Comparison of ENCODE assay signal across 8 cellular contexts in the genomic region with DNA sequence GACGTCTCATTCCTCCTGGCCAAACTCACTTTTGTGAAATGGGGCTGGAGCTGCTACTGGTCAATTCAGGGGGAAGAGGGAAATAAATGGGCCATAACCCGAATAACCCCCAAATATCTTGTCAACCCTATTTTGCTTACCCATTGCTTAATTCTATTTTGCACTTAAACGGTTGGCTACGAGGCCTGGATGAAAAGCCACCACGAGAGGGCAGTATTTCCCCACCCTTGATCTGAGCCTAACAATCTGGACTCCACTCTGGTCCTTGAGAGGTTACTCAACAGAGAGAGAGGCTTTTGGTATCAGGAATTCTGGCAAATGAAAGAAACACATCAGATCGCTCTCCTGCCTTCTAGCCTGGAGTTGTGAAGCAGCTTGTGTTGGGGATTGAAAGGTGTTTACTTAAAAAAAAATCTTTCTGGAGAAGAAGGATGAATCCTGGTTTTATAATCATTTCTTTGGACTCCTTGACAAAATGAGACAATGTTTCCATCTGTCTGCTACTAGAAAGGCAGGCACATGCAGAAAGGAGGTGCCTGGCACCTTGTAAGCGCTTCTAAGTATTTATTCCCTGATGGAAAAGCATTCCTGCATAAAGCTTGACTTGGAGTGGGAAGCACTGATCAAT.
DNase-seq lines count a peak whose midpoint lies in the region; ATAC-seq lines count a peak whose summit lies in the region.

No MANE protein-coding gene starts in this region.

- no peaks in the 10 kb centered on the region for H3K9me3 Mint-ChIP-seq in central memory CD8-positive, alpha-beta T cell

- no peak overlapping the region for H3K4me3 Mint-ChIP-seq in central memory CD8-positive, alpha-beta T cell

- peaks cover 59% of the 10 kb centered on the region for H3K27me3 Mint-ChIP-seq in central memory CD8-positive, alpha-beta T cell

- H3K27ac Mint-ChIP-seq in central memory CD8-positive, alpha-beta T cell (ENCODE audit: low read depth): no peak overlapping the region

- H3K36me3 Mint-ChIP-seq in central memory CD8-positive, alpha-beta T cell (ENCODE audit: insufficient read depth): no peaks in the 10 kb centered on the region

- DNase-seq in AML-193 (lab: John Stamatoyannopoulos, UW) (peak; percentile 25 to 54), NCI-H345 (lab: John Stamatoyannopoulos, UW) (peak; percentile 74), kidney glomerular epithelial cell (lab: John Stamatoyannopoulos, UW) (peak; percentile 61)
- peak; percentile 34 to 42 for DNase-seq in central memory CD8-positive, alpha-beta T cell (ENCODE audit: low spot score in 2 of 2)
- peak; percentile 68 for DNase-seq in stimulated activated CD4-positive, alpha-beta T cell treated with anti-CD3 and anti-CD28 coated beads, Interleukin-4, amount 100 ng/mL, for 24 hours

- no peaks in the 10 kb centered on the region for H3K4me1 Mint-ChIP-seq in central memory CD8-positive, alpha-beta T cell

- ATAC-seq in GM21619 (IDR thresholded peaks at IDR 0.05; ENCODE audit: unreplicated experiment) (peak; percentile 75), GM18909 (IDR thresholded peaks at IDR 0.05; ENCODE audit: poor library complexity, unreplicated experiment) (no peak)
- ATAC-seq in activated CD4-positive, CD25-positive, alpha-beta regulatory T cell treated with anti-CD3 and anti-CD28 coated beads, Interleukin-2, amount 50 U/mL, for 24 hours: peak; percentile 32 to 38
- ATAC-seq in central memory CD8-positive, alpha-beta T cell (replicated peaks; ENCODE audit: extremely low read depth, poor library complexity, severe bottlenecking): peak; percentile 54
